Comparison of ENCODE assay signal across 1 cellular context in the genomic region with DNA sequence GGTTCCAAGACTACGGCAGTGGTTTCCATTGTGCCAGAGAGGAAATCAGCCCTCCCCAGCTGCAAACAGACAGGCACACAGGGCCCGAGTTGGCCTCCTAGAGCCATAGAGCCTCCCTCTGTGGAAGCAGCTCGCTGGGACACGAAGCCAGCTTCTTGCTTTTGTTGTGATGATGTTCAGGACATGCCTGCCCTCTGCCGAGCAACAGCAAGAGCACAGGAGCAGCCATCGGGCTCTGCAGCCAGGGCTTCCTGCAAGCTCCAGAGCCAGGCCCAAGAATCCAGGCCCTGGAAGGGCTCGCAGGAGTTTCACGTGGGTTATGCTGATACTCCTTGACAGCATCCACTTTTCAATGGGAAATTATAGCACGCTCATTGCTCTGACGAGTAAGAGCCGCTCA.
TF ChIP-seq lines count a peak whose summit lies in the region.

No MANE protein-coding gene starts in this region.

TF ChIP-seq in neural cell, 6 proteins besides CTCF, POLR2A, EP300 and RAD21 (continued from another document):
- TF ChIP-seq REST (IDR thresholded peaks at IDR 0.05; ENCODE audit: borderline replicate concordance): no peak
